Comparison of ENCODE assay signal across 27 cellular contexts in the genomic region with DNA sequence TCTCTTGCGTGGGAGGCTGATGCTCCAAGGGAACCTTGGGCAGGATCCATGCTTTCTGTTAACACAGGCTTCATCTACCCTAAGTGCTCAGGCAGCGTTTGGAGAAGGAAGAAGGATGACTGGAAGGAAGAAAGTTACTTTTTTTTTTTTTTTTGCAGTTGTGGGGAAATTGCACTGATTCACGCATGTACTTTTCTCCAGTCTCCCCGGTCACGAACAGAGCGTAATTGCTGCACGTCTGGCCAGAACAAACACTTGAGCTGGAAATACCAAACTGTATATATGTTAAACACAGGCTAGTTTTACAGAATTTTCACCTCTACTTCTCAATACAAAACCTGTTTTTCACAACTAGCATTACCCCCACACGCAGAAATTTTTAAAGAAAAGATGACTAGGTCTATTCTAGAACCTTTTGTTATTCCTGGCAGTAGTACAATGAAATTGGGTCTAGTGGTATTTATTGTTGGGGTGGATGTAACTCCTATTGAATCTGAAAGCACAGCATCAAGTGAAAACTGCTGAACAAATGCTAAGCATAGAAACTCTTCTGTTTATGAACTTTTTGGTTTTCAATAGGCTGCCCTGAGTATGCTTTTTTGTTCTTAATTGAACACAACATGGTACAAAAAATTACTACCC. TPM values are rescaled to one million over a fixed set of nuclear protein-coding genes. Genes with fewer than 3 reads are reported as not detected.
DNase-seq lines count a peak whose midpoint lies in the region; ATAC-seq, FAIRE-seq and TF ChIP-seq lines count a peak whose summit lies in the region.
"Had no signal": no experiment of that assay in that cellular context is flagged by ENCODE, and none has a peak within 500 bp of the region (broad histone marks: within the 10 kb centered on the region; RNA-seq: fewer than 3 reads in every experiment).

No MANE protein-coding gene starts in this region.

- H3K4me3 Mint-ChIP-seq in activated T-helper 17 cell treated with anti-CD3 and anti-CD28 coated beads, Interleukin-2, amount 50 U/mL, for 72 hours, result no peak overlapping the region
- H3K4me3 Mint-ChIP-seq: activated CD4-positive, alpha-beta T cell treated with anti-CD3 and anti-CD28 coated beads for 36 hours; activated T-cell treated with anti-CD3 and anti-CD28 coated beads, Interleukin-2, amount 50 U/mL, for 24 hours; nephron progenitor cell had no signal

- peaks cover 5% of the 10 kb centered on the region for H3K4me1 Mint-ChIP-seq in activated T-helper 17 cell treated with anti-CD3 and anti-CD28 coated beads, Interleukin-2, amount 50 U/mL, for 72 hours

- TF ChIP-seq CTCF in bronchial epithelial cell (IDR thresholded peaks at IDR 0.05; ENCODE audit: insufficient read depth, low read length, severe bottlenecking) (no peak), foreskin fibroblast (IDR thresholded peaks at IDR 0.05; ENCODE audit: low read depth, low read length) (no peak)

- FAIRE-seq in bronchial epithelial cell (lab: Jason Lieb, UNC), result no peak

- H3K27ac Mint-ChIP-seq in activated T-helper 17 cell treated with anti-CD3 and anti-CD28 coated beads, Interleukin-2, amount 50 U/mL, for 72 hours, result no peak overlapping the region
- H3K27ac Mint-ChIP-seq: activated CD4-positive, alpha-beta T cell treated with anti-CD3 and anti-CD28 coated beads for 36 hours; activated T-cell treated with anti-CD3 and anti-CD28 coated beads, Interleukin-2, amount 50 U/mL, for 24 hours; nephron progenitor cell had no signal

- H3K36me3 ChIP-seq in bronchial epithelial cell (ENCODE audit: control insufficient read depth, insufficient read depth, low read length) (no peaks in the 10 kb centered on the region), subcutaneous abdominal adipose tissue (ENCODE audit: control insufficient read depth in 5 of 5, insufficient read depth in 5 of 5, low read length in 5 of 5) (no peaks in the 10 kb centered on the region)
- H3K36me3 ChIP-seq: adrenal gland, gastroesophageal sphincter, right atrium auricular region, tibial nerve had no signal

- no peak for ATAC-seq in GM19324 (IDR thresholded peaks at IDR 0.05; ENCODE audit: low FRiP score, unreplicated experiment)
- ATAC-seq in activated T-helper 17 cell treated with anti-CD3 and anti-CD28 coated beads, Interleukin-2, amount 50 U/mL, for 72 hours (replicated peaks), result no peak

- H3K9ac ChIP-seq in subcutaneous abdominal adipose tissue (ENCODE audit: low read length in 5 of 5), result peak overlapping the region in 3 of 5 donors; percentile 13 to 73 (median 26)
- H3K9ac ChIP-seq: parathyroid adenoma, SK-N-SH had no signal

- H3K27me3 Mint-ChIP-seq in activated T-helper 17 cell treated with anti-CD3 and anti-CD28 coated beads, Interleukin-2, amount 50 U/mL, for 72 hours, result no peaks in the 10 kb centered on the region
- H3K27me3 Mint-ChIP-seq: activated T-cell treated with anti-CD3 and anti-CD28 coated beads, Interleukin-2, amount 50 U/mL, for 24 hours had no signal

- H3K9me3 ChIP-seq in subcutaneous abdominal adipose tissue (ENCODE audit: control insufficient read depth in 5 of 5, low read length in 5 of 5), result no peaks in the 10 kb centered on the region
- H3K9me3 ChIP-seq: adrenal gland, gastroesophageal sphincter, right atrium auricular region, SK-N-SH, tibial nerve had no signal

- H3K27me3 ChIP-seq in bronchial epithelial cell (ENCODE audit: control insufficient read depth, insufficient read depth, low read length) (no peaks in the 10 kb centered on the region), subcutaneous abdominal adipose tissue (ENCODE audit: control insufficient read depth in 5 of 5, insufficient read depth in 4 of 5, low read length in 5 of 5) (no peaks in the 10 kb centered on the region)
- H3K27me3 ChIP-seq: adrenal gland, dorsolateral prefrontal cortex, gastroesophageal sphincter, right atrium auricular region, tibial nerve had no signal

- no peaks in the 10 kb centered on the region for H3K36me3 Mint-ChIP-seq in activated T-helper 17 cell treated with anti-CD3 and anti-CD28 coated beads, Interleukin-2, amount 50 U/mL, for 72 hours (ENCODE audit: low read depth)

- H3K4me3 ChIP-seq in bronchial epithelial cell (ENCODE audit: low read depth, low read length) (no peak overlapping the region), foreskin fibroblast (ENCODE audit: low read depth in 1 of 2, low read length in 2 of 2) (no peak overlapping the region), subcutaneous abdominal adipose tissue (ENCODE audit: low read depth in 1 of 5, low read length in 5 of 5) (no peak overlapping the region)
- H3K4me3 ChIP-seq: adrenal gland, dorsolateral prefrontal cortex, gastroesophageal sphincter, right atrium auricular region, tibial nerve had no signal

- H3K9me3 Mint-ChIP-seq in activated T-helper 17 cell treated with anti-CD3 and anti-CD28 coated beads, Interleukin-2, amount 50 U/mL, for 72 hours, result no peaks in the 10 kb centered on the region
- H3K9me3 Mint-ChIP-seq: activated T-cell treated with anti-CD3 and anti-CD28 coated beads, Interleukin-2, amount 50 U/mL, for 24 hours; nephron progenitor cell had no signal

- DNase-seq in DMS53 (lab: John Stamatoyannopoulos, UW) (peak; percentile 3), DMS53 treated with DMSO at 0.1 percent for 48 hours (lab: John Stamatoyannopoulos, UW; ENCODE audit: unreplicated experiment) (no peak), bronchial epithelial cell (ENCODE audit: low read depth) (peak; percentile 51), foreskin fibroblast (peak; percentile 38 to 59), NCI-H748 (lab: John Stamatoyannopoulos, UW; ENCODE audit: unreplicated experiment) (no peak)
- DNase-seq: central memory CD4-positive, alpha-beta T cell; NCI-H1092; NCI-H187 treated with DMSO at 0.1 percent for 48 hours; SK-N-SH; stimulated activated naive CD4-positive, alpha-beta T cell treated with Interleukin-2 at 50 U/mL for 16 hours had no signal

- H3K4me1 ChIP-seq in subcutaneous abdominal adipose tissue (ENCODE audit: control insufficient read depth in 5 of 5, insufficient read depth in 5 of 5, low read length in 5 of 5), result peaks cover 4 to 29% (median 17%) of the 10 kb centered on the region in 5 donors
- H3K4me1 ChIP-seq: gastroesophageal sphincter, parathyroid adenoma, right atrium auricular region, tibial nerve had no signal

- peak overlapping the region; percentile 86 for H3K27ac ChIP-seq in subcutaneous abdominal adipose tissue (ENCODE audit: low read depth, low read length)
- H3K27ac ChIP-seq: 22Rv1, adrenal gland, gastroesophageal sphincter, parathyroid adenoma, right atrium auricular region, tibial nerve had no signal

RNA-seq across cellular contexts. Expression of a gene that starts 9.3 kb away (rescaled TPM):
- total RNA-seq in bronchial epithelial cell, result not detected in 2 replicates
- not detected for total RNA-seq in activated T-helper 17 cell treated with anti-CD3 and anti-CD28 coated beads, Interleukin-2, amount 50 U/mL, for 72 hours
- total RNA-seq: activated CD4-positive, alpha-beta T cell treated with anti-CD3 and anti-CD28 coated beads for 36 hours; activated CD8-positive, alpha-beta memory T cell treated with anti-CD3 and anti-CD28 coated beads for 36 hours; adrenal gland; dorsolateral prefrontal cortex; gastroesophageal sphincter; H7; liver; mononuclear cell; right atrium auricular region; tibial nerve had no signal

RNA-seq across cellular contexts. Expression of a gene that starts 40.0 kb away (rescaled TPM):
- not detected in 2 replicates for total RNA-seq in bronchial epithelial cell
- total RNA-seq in activated T-helper 17 cell treated with anti-CD3 and anti-CD28 coated beads, Interleukin-2, amount 50 U/mL, for 72 hours, result not detected
- total RNA-seq: activated CD4-positive, alpha-beta T cell treated with anti-CD3 and anti-CD28 coated beads for 36 hours; activated CD8-positive, alpha-beta memory T cell treated with anti-CD3 and anti-CD28 coated beads for 36 hours; adrenal gland; H7; liver; mononuclear cell; right atrium auricular region; tibial nerve had no signal

RNA-seq across cellular contexts. Expression of a gene that starts 42.7 kb away (rescaled TPM):
- not detected in 2 replicates for total RNA-seq in bronchial epithelial cell
- not detected for total RNA-seq in activated T-helper 17 cell treated with anti-CD3 and anti-CD28 coated beads, Interleukin-2, amount 50 U/mL, for 72 hours
- total RNA-seq: activated CD4-positive, alpha-beta T cell treated with anti-CD3 and anti-CD28 coated beads for 36 hours; activated CD8-positive, alpha-beta memory T cell treated with anti-CD3 and anti-CD28 coated beads for 36 hours; adrenal gland; dorsolateral prefrontal cortex; gastroesophageal sphincter; H7; liver; mononuclear cell; right atrium auricular region; tibial nerve had no signal

RNA-seq across cellular contexts. Expression of a gene that starts 58.6 kb away (rescaled TPM):
- total RNA-seq in bronchial epithelial cell, result not detected in 2 replicates
- total RNA-seq in activated T-helper 17 cell treated with anti-CD3 and anti-CD28 coated beads, Interleukin-2, amount 50 U/mL, for 72 hours, result not detected
- total RNA-seq: activated CD4-positive, alpha-beta T cell treated with anti-CD3 and anti-CD28 coated beads for 36 hours; activated CD8-positive, alpha-beta memory T cell treated with anti-CD3 and anti-CD28 coated beads for 36 hours; adrenal gland; dorsolateral prefrontal cortex; gastroesophageal sphincter; H7; liver; mononuclear cell; right atrium auricular region; tibial nerve had no signal

Comparison
In these comparisons a context has a peak if more than half of its experiments do, and no peak if none do; other contexts are left out.
1. DNase-seq: peak in DMS53 (single experiment), bronchial epithelial cell (single experiment) and foreskin fibroblast (2 of 2); none in DMS53 treated with DMSO at 0.1 percent for 48 hours (single experiment) and NCI-H748 (single experiment).